In the genomic region with DNA sequence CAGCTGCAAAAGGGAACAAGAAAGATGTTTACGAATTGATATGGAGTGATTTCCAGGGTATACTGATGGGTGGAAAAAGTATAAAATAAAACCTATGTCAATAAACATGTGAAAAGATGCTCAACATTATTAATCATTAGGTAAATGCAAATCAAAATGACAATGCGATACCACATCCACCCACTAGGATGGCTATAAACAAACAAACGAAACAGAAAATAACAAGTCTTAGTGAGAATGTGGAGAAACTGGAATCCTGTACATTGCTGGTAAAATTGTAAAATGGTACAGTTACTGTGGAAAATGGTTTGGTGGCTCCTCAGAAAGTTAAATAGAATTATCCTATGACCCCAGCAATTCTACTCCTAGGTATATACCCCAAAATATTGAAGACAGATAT, we compare ENCODE assay signal across 29 cellular contexts. TPM values are rescaled to one million over a fixed set of nuclear protein-coding genes. Genes with fewer than 3 reads are reported as not detected.
DNase-seq lines count a peak whose midpoint lies in the region; ATAC-seq and TF ChIP-seq lines count a peak whose summit lies in the region.
"Had no signal": no experiment of that assay in that cellular context is flagged by ENCODE, and none has a peak within 500 bp of the region (broad histone marks: within the 10 kb centered on the region; RNA-seq: fewer than 3 reads in every experiment).

No MANE protein-coding gene starts in this region.

- DNase-seq in activated CD8-positive, alpha-beta T cell treated with anti-CD3 and anti-CD28 coated beads for 36 hours = no peak
- no peak for DNase-seq in activated CD8-positive, alpha-beta T cell treated with anti-CD3 and anti-CD28 coated beads, Interleukin-2, amount 10 ng/mL, durations not matched to agents 7 days and 5 days
- DNase-seq in NAMALWA (ENCODE audit: low spot score) = peak; percentile 42
- no peak for DNase-seq in fibroblast of pulmonary artery (ENCODE audit: low read depth)
- DNase-seq in type B pancreatic cell (ENCODE audit: extremely low spot score, unreplicated experiment) = no peak
- DNase-seq in stimulated activated naive CD4-positive, alpha-beta T cell treated with Interleukin-2 at 50 U/mL for 16 hours (lab: John Stamatoyannopoulos, UW) = no peak
- no peak for DNase-seq in foreskin melanocyte
- no peak for DNase-seq in activated CD4-positive, alpha-beta T cell treated with anti-CD3 and anti-CD28 coated beads, Interleukin-2, amount 50 U/mL, for 48 hours
- DNase-seq: activated naive CD4-positive, alpha-beta T cell treated with Interleukin-2 at 50 U/mL for 16 hours; activated T-cell treated with anti-CD3 and anti-CD28 coated beads, Interleukin-2, amount 50 U/mL, for 48 hours; adrenal gland; COR-L47; effector memory CD8-positive, alpha-beta T cell; heart left ventricle; left colon; mesendoderm; NCI-H2081; NCI-H446; occipital lobe; SHP77 treated with DMSO at 0.1 percent for 48 hours; small intestine; stimulated activated CD4-positive, alpha-beta T cell treated with anti-CD3 and anti-CD28 coated beads, Interleukin-2, amount 100 ng/mL, for 24 hours; substantia nigra; T-helper 1 cell had no signal

- H3K4me3 ChIP-seq in fibroblast of pulmonary artery (replicated peaks; ENCODE audit: low read depth, low read length) = no peak overlapping the region
- H3K4me3 ChIP-seq: adrenal gland, coronary artery, heart left ventricle had no signal

- H3K9me3 Mint-ChIP-seq in activated CD8-positive, alpha-beta T cell treated with anti-CD3 and anti-CD28 coated beads for 36 hours = no peaks in the 10 kb centered on the region
- H3K9me3 Mint-ChIP-seq in activated CD8-positive, alpha-beta T cell treated with anti-CD3 and anti-CD28 coated beads, Interleukin-2, amount 10 ng/mL, durations not matched to agents 7 days and 5 days (ENCODE audit: insufficient read depth) = no peaks in the 10 kb centered on the region
- peaks cover 11% of the 10 kb centered on the region for H3K9me3 Mint-ChIP-seq in type B pancreatic cell
- H3K9me3 Mint-ChIP-seq: effector memory CD8-positive, alpha-beta T cell had no signal

- POLR2A ChIA-PET in activated CD8-positive, alpha-beta T cell treated with anti-CD3 and anti-CD28 coated beads for 36 hours (lab: Charles Lee) = no interaction called here
- POLR2A ChIA-PET in activated CD8-positive, alpha-beta T cell treated with anti-CD3 and anti-CD28 coated beads, Interleukin-2, amount 10 ng/mL, durations not matched to agents 7 days and 5 days (lab: Charles Lee) = no interaction called here

- no peak for ATAC-seq in activated CD8-positive, alpha-beta T cell treated with anti-CD3 and anti-CD28 coated beads for 36 hours
- ATAC-seq in activated CD8-positive, alpha-beta T cell treated with anti-CD3 and anti-CD28 coated beads, Interleukin-2, amount 10 ng/mL, durations not matched to agents 7 days and 5 days = no peak
- ATAC-seq: activated CD4-positive, CD25-positive, alpha-beta regulatory T cell treated with anti-CD3 and anti-CD28 coated beads, Interleukin-2, amount 50 U/mL, for 24 hours; effector memory CD8-positive, alpha-beta T cell; heart left ventricle; left colon had no signal

- intact Hi-C loops in activated CD8-positive, alpha-beta T cell treated with anti-CD3 and anti-CD28 coated beads for 36 hours (cut with micrococcal nuclease) = no loop called here

- CTCF ChIA-PET in activated CD8-positive, alpha-beta T cell treated with anti-CD3 and anti-CD28 coated beads for 36 hours (lab: Charles Lee) = no interaction called here
- CTCF ChIA-PET in activated CD8-positive, alpha-beta T cell treated with anti-CD3 and anti-CD28 coated beads, Interleukin-2, amount 10 ng/mL, durations not matched to agents 7 days and 5 days (lab: Charles Lee) = no interaction called here

- H3K27me3 Mint-ChIP-seq in activated CD8-positive, alpha-beta T cell treated with anti-CD3 and anti-CD28 coated beads for 36 hours = peaks cover 18% of the 10 kb centered on the region
- H3K27me3 Mint-ChIP-seq in activated CD8-positive, alpha-beta T cell treated with anti-CD3 and anti-CD28 coated beads, Interleukin-2, amount 10 ng/mL, durations not matched to agents 7 days and 5 days (ENCODE audit: low read depth) = peaks cover 5% of the 10 kb centered on the region
- H3K27me3 Mint-ChIP-seq in type B pancreatic cell = no peaks in the 10 kb centered on the region

- no peak overlapping the region for H3K4me3 Mint-ChIP-seq in activated CD8-positive, alpha-beta T cell treated with anti-CD3 and anti-CD28 coated beads for 36 hours
- no peak overlapping the region for H3K4me3 Mint-ChIP-seq in activated CD8-positive, alpha-beta T cell treated with anti-CD3 and anti-CD28 coated beads, Interleukin-2, amount 10 ng/mL, durations not matched to agents 7 days and 5 days
- no peak overlapping the region for H3K4me3 Mint-ChIP-seq in type B pancreatic cell
- H3K4me3 Mint-ChIP-seq: effector memory CD8-positive, alpha-beta T cell; IgD-negative memory B cell had no signal

- no peak overlapping the region for H3K27ac Mint-ChIP-seq in activated CD8-positive, alpha-beta T cell treated with anti-CD3 and anti-CD28 coated beads for 36 hours
- H3K27ac Mint-ChIP-seq in activated CD8-positive, alpha-beta T cell treated with anti-CD3 and anti-CD28 coated beads, Interleukin-2, amount 10 ng/mL, durations not matched to agents 7 days and 5 days = no peak overlapping the region
- no peak overlapping the region for H3K27ac Mint-ChIP-seq in type B pancreatic cell
- H3K27ac Mint-ChIP-seq: effector memory CD8-positive, alpha-beta T cell; IgD-negative memory B cell had no signal

- H3K4me1 Mint-ChIP-seq in activated CD8-positive, alpha-beta T cell treated with anti-CD3 and anti-CD28 coated beads for 36 hours (ENCODE audit: low read depth) = no peaks in the 10 kb centered on the region
- no peaks in the 10 kb centered on the region for H3K4me1 Mint-ChIP-seq in activated CD8-positive, alpha-beta T cell treated with anti-CD3 and anti-CD28 coated beads, Interleukin-2, amount 10 ng/mL, durations not matched to agents 7 days and 5 days (ENCODE audit: low read depth)
- H3K4me1 Mint-ChIP-seq in type B pancreatic cell (ENCODE audit: unreplicated experiment) = no peaks in the 10 kb centered on the region
- H3K4me1 Mint-ChIP-seq: IgD-negative memory B cell had no signal

- no peaks in the 10 kb centered on the region for H3K36me3 Mint-ChIP-seq in activated CD8-positive, alpha-beta T cell treated with anti-CD3 and anti-CD28 coated beads for 36 hours (ENCODE audit: low read depth)
- no peaks in the 10 kb centered on the region for H3K36me3 Mint-ChIP-seq in activated CD8-positive, alpha-beta T cell treated with anti-CD3 and anti-CD28 coated beads, Interleukin-2, amount 10 ng/mL, durations not matched to agents 7 days and 5 days (ENCODE audit: low read depth)
- no peaks in the 10 kb centered on the region for H3K36me3 Mint-ChIP-seq in type B pancreatic cell
- H3K36me3 Mint-ChIP-seq: IgD-negative memory B cell had no signal

- peak; percentile 17 for TF ChIP-seq CTCF in activated CD8-positive, alpha-beta T cell treated with anti-CD3 and anti-CD28 coated beads for 36 hours (IDR thresholded peaks at IDR 0.05)
- TF ChIP-seq CTCF in fibroblast of pulmonary artery (IDR thresholded peaks at IDR 0.05; ENCODE audit: low read length, missing control alignments) (peak; percentile 18), type B pancreatic cell (conservative IDR thresholded peaks at IDR 0.05) (peak; percentile 70)

RNA-seq across cellular contexts. Expression of gene BEST3, which starts 9.5 kb away (rescaled TPM):
- not detected for total RNA-seq in activated CD8-positive, alpha-beta T cell treated with anti-CD3 and anti-CD28 coated beads for 36 hours
- total RNA-seq in activated CD8-positive, alpha-beta T cell treated with anti-CD3 and anti-CD28 coated beads, Interleukin-2, amount 10 ng/mL, durations not matched to agents 7 days and 5 days = not detected
- total RNA-seq in type B pancreatic cell (ENCODE audit: low replicate concordance) = 0.14 and 0.77 TPM in 2 replicates
- total RNA-seq: activated CD8-positive, alpha-beta memory T cell treated with anti-CD3 and anti-CD28 coated beads for 36 hours; left colon; ureter had no signal

RNA-seq across cellular contexts. Expression of gene RAB3IP, which starts 30.0 kb away (rescaled TPM):
- 10 to 100 TPM; 31.4 to 37.2 TPM for total RNA-seq in activated CD8-positive, alpha-beta T cell treated with anti-CD3 and anti-CD28 coated beads for 36 hours
- total RNA-seq in activated CD8-positive, alpha-beta T cell treated with anti-CD3 and anti-CD28 coated beads, Interleukin-2, amount 10 ng/mL, durations not matched to agents 7 days and 5 days = 10 to 100 TPM; 26.2 to 27.7 TPM
- 24.3 and 48.6 TPM in 2 replicates for total RNA-seq in type B pancreatic cell (ENCODE audit: low replicate concordance)

Comparison
In these comparisons a context has a peak if more than half of its experiments do, and no peak if none do; other contexts are left out.
1. CTCF ChIP-seq: peak in every context shown above with its lines; median percentile 70 in type B pancreatic cell; 18 in fibroblast of pulmonary artery; 17 in activated CD8-positive, alpha-beta T cell treated with anti-CD3 and anti-CD28 coated beads for 36 hours.